In genomic region chr16:4257646-4258556, GRCh38 we compare ENCODE assay signal across 22 cellular contexts. TPM values are rescaled to one million over a fixed set of nuclear protein-coding genes. Genes with fewer than 3 reads are reported as not detected.
A peak's percentile ranks its signal among the peaks of the same experiment; 100 is the strongest.
DNase-seq lines count a peak whose midpoint lies in the region; ATAC-seq and TF ChIP-seq lines count a peak whose summit lies in the region.
"Had no signal": no experiment of that assay in that cellular context is flagged by ENCODE, and none has a peak within 500 bp of the region (broad histone marks: within the 10 kb centered on the region; RNA-seq: fewer than 3 reads in every experiment).

No MANE protein-coding gene starts in this region.

- no peak overlapping the region for H2AFZ ChIP-seq in osteoblast (ENCODE audit: low read length)

- peak overlapping the region; percentile 9 for H3K27ac Mint-ChIP-seq in T-helper 17 cell
- H3K27ac Mint-ChIP-seq: activated naive CD8-positive, alpha-beta T cell treated with anti-CD3 and anti-CD28 coated beads for 36 hours; activated T-cell treated with anti-CD3 and anti-CD28 coated beads, Interleukin-2, amount 50 U/mL, for 24 hours; endodermal cell; immature natural killer cell; stimulated activated memory B cell treated with anti-CD40 and anti-IgM and Interleukin-4, amounts not matched to agents 10 μg/mL and 1 μg/mL and 100 μg/mL, for 72 hours had no signal

- H3K4me2 ChIP-seq in osteoblast (ENCODE audit: insufficient read depth, low read length): no peak overlapping the region

- H3K36me3 ChIP-seq in BJ (ENCODE audit: control insufficient read depth, insufficient read depth, low read length) (peaks cover 10% of the 10 kb centered on the region), cardiac muscle cell (peaks cover 4% of the 10 kb centered on the region), osteoblast (ENCODE audit: insufficient read depth, low read length) (peaks cover 2% of the 10 kb centered on the region)

- no peaks in the 10 kb centered on the region for H4K20me1 ChIP-seq in osteoblast (ENCODE audit: insufficient read depth, low read length)

- peaks cover 2% of the 10 kb centered on the region for H3K36me3 Mint-ChIP-seq in T-helper 17 cell (ENCODE audit: low read depth)

- H3K27ac ChIP-seq in cardiac muscle cell (peak overlapping the region; percentile 68), osteoblast (ENCODE audit: low read depth, low read length) (no peak overlapping the region)
- H3K27ac ChIP-seq: gastroesophageal sphincter had no signal

- H3K9me3 ChIP-seq in T-helper 17 cell (ENCODE audit: control insufficient read depth, low read length, poor library complexity, severe bottlenecking) (no peaks in the 10 kb centered on the region), cardiac muscle cell (ENCODE audit: low read depth) (no peaks in the 10 kb centered on the region), osteoblast (ENCODE audit: low read depth, low read length) (no peaks in the 10 kb centered on the region)
- H3K9me3 ChIP-seq: gastroesophageal sphincter had no signal

- H3K4me3 Mint-ChIP-seq in T-helper 17 cell: no peak overlapping the region
- H3K4me3 Mint-ChIP-seq: activated naive CD8-positive, alpha-beta T cell treated with anti-CD3 and anti-CD28 coated beads for 36 hours; activated T-cell treated with anti-CD3 and anti-CD28 coated beads, Interleukin-2, amount 50 U/mL, for 24 hours; CD4-positive, alpha-beta memory T cell; endodermal cell; immature natural killer cell; stimulated activated memory B cell treated with anti-CD40 and anti-IgM and Interleukin-4, amounts not matched to agents 10 μg/mL and 1 μg/mL and 100 μg/mL, for 72 hours had no signal

- no peaks in the 10 kb centered on the region for H3K79me2 ChIP-seq in osteoblast (ENCODE audit: insufficient read depth, low read length)

- H3K4me3 ChIP-seq in BJ (ENCODE audit: low read depth, low read length) (peak overlapping the region; percentile 22), cardiac muscle cell (no peak overlapping the region), osteoblast (ENCODE audit: insufficient read depth, low read length) (peak overlapping the region; percentile 35)
- H3K4me3 ChIP-seq: gastroesophageal sphincter had no signal

- H3K27me3 Mint-ChIP-seq in T-helper 17 cell: no peaks in the 10 kb centered on the region
- H3K27me3 Mint-ChIP-seq: activated naive CD8-positive, alpha-beta T cell treated with anti-CD3 and anti-CD28 coated beads for 36 hours; activated T-cell treated with anti-CD3 and anti-CD28 coated beads, Interleukin-2, amount 50 U/mL, for 24 hours; CD4-positive, alpha-beta memory T cell; stimulated activated memory B cell treated with anti-CD40 and anti-IgM and Interleukin-4, amounts not matched to agents 10 μg/mL and 1 μg/mL and 100 μg/mL, for 72 hours had no signal

- POLR2A ChIA-PET in BJ (lab: Charles Lee): no interaction called here

- ATAC-seq in T-helper 17 cell: no peak
- ATAC-seq: gastroesophageal sphincter; SK-N-SH treated with all-trans-retinoic acid at 6 μM for 48 hours; stimulated activated memory B cell treated with anti-CD40 and anti-IgM and Interleukin-4, amounts not matched to agents 10 μg/mL and 1 μg/mL and 100 μg/mL, for 72 hours had no signal

- TF ChIP-seq CTCF in BJ (IDR thresholded peaks at IDR 0.05; ENCODE audit: insufficient read depth, low read depth, low read length) (no peak), cardiac muscle cell (IDR thresholded peaks at IDR 0.05; ENCODE audit: low read depth, low read length) (no peak), osteoblast (IDR thresholded peaks at IDR 0.05; ENCODE audit: extremely low read depth, low read depth, low read length) (no peak)

- H3K4me1 Mint-ChIP-seq in T-helper 17 cell: peaks cover 4% of the 10 kb centered on the region
- H3K4me1 Mint-ChIP-seq: endodermal cell had no signal

- no peaks in the 10 kb centered on the region for H3K27me3 ChIP-seq in BJ (ENCODE audit: control insufficient read depth, insufficient read depth, low read length)
- no peaks in the 10 kb centered on the region for H3K27me3 ChIP-seq in cardiac muscle cell
- H3K27me3 ChIP-seq in osteoblast (ENCODE audit: insufficient read depth, low read length): no peaks in the 10 kb centered on the region
- H3K27me3 ChIP-seq: gastroesophageal sphincter had no signal

- H3K4me1 ChIP-seq in cardiac muscle cell (ENCODE audit: low read depth) (no peaks in the 10 kb centered on the region), osteoblast (ENCODE audit: insufficient read depth, low read length) (no peaks in the 10 kb centered on the region)

- DNase-seq in BJ (ENCODE audit: low read depth) (no peak), T-helper 17 cell (no peak), cardiac muscle cell (ENCODE audit: low read depth in 1 of 2, low spot score in 1 of 2) (peak in 1 of 2 donors; percentile 47), osteoblast (ENCODE audit: insufficient read length, low spot score, missing footprints) (peak; percentile 69), dedifferentiated amniotic fluid mesenchymal stem cell (ENCODE audit: extremely low spot score) (no peak), NCI-H446 (lab: John Stamatoyannopoulos, UW) (no peak), anterior cingulate cortex (lab: John Stamatoyannopoulos, UW) (no peak)
- no peak for DNase-seq in stimulated activated CD4-positive, alpha-beta T cell treated with anti-CD3 and anti-CD28 coated beads, Interleukin-4, amount 100 ng/mL, for 1 hour
- DNase-seq: activated naive CD8-positive, alpha-beta T cell treated with anti-CD3 and anti-CD28 coated beads for 36 hours; activated T-cell treated with anti-CD3 and anti-CD28 coated beads, Interleukin-2, amount 50 U/mL, for 24 hours; CD4-positive, alpha-beta memory T cell; central memory CD4-positive, alpha-beta T cell; endodermal cell; immature natural killer cell; mesendoderm; NCI-H1048; NCI-H526 treated with DMSO at 0.1 percent for 48 hours; occipital lobe had no signal

- CTCF ChIA-PET in BJ (lab: Yijun Ruan, JAX): interaction anchor here (0.9 to 1.8 kb wide), 7 partner anchors 12 to 716 kb away, joined by 3 to 13 read pairs (median 4); no protein-coding TSS in a partner anchor

RNA-seq across cellular contexts. Expression of gene TFAP4, which starts 14.9 kb away (rescaled TPM):
- polyA plus RNA-seq in BJ (2011; rRNA removed) (3.6 and 4.0 TPM in 2 replicates), cardiac muscle cell (3.4 and 6.7 TPM in 2 replicates)
- 10.9 and 17.1 TPM in 2 replicates for polyA minus RNA-seq in BJ (2011; rRNA and poly(A)+ RNA removed)
- total RNA-seq in T-helper 17 cell (10 to 100 TPM in 1 of 2 donors, 1 to 10 TPM in 1; 9.8 to 14.1 TPM), cardiac muscle cell (11.7 and 20.5 TPM in 2 replicates), osteoblast (6.5 and 9.1 TPM in 2 replicates)

RNA-seq across cellular contexts. Expression of gene SRL, which starts 16.0 kb away (rescaled TPM):
- not detected in 2 replicates for polyA plus RNA-seq in BJ (2011; rRNA removed)
- not detected in 2 replicates for polyA minus RNA-seq in BJ (2011; rRNA and poly(A)+ RNA removed)
- total RNA-seq in T-helper 17 cell: not detected
- total RNA-seq in cardiac muscle cell: 46.1 and 51.1 TPM in 2 replicates
- polyA plus RNA-seq in cardiac muscle cell: 45.9 and 56.4 TPM in 2 replicates
- not detected in 2 replicates for total RNA-seq in osteoblast
- total RNA-seq: activated naive CD8-positive, alpha-beta T cell treated with anti-CD3 and anti-CD28 coated beads for 36 hours; CD4-positive, alpha-beta memory T cell; Daoy; endodermal cell had no signal
- polyA plus RNA-seq: CD4-positive, alpha-beta memory T cell; immature natural killer cell had no signal

RNA-seq across cellular contexts. Expression of gene GLIS2, which starts 58.0 kb away (rescaled TPM):
- polyA plus RNA-seq in BJ (2011; rRNA removed): 4.8 and 8.8 TPM in 2 replicates
- polyA minus RNA-seq in BJ (2011; rRNA and poly(A)+ RNA removed): 5.7 and 9.7 TPM in 2 replicates
- total RNA-seq in T-helper 17 cell: under 1 TPM; 0.10 to 0.29 TPM
- total RNA-seq in cardiac muscle cell: 10.4 and 14.5 TPM in 2 replicates
- 10.3 and 15.4 TPM in 2 replicates for polyA plus RNA-seq in cardiac muscle cell
- 5.0 and 5.4 TPM in 2 replicates for total RNA-seq in osteoblast
- polyA plus RNA-seq: CD4-positive, alpha-beta memory T cell; immature natural killer cell had no signal

Comparison
In these comparisons a context has a peak if more than half of its experiments do, and no peak if none do; other contexts are left out.
1. RNA of gene SRL, which starts 16.0 kb away (total RNA-seq): 46.1 to 51.1 TPM in cardiac muscle cell; not detected in T-helper 17 cell and not detected in osteoblast; every median in the first group is over 10 times any median in the second.